Comparison of ENCODE assay signal across 39 cellular contexts in genomic region chr7:57182031-57182430, GRCh38. TPM values are rescaled to one million over a fixed set of nuclear protein-coding genes. Genes with fewer than 3 reads are reported as not detected.
"Had no signal": no experiment of that assay in that cellular context is flagged by ENCODE, and none has a peak within 500 bp of the region (broad histone marks: within the 10 kb centered on the region; RNA-seq: fewer than 3 reads in every experiment).

No MANE protein-coding gene starts in this region.

- H3K27me3 ChIP-seq: adrenal gland, body of pancreas, brain microvascular endothelial cell, breast epithelium had no signal

- ATAC-seq: activated CD8-positive, alpha-beta T cell treated with anti-CD3 and anti-CD28 coated beads for 36 hours; activated naive CD4-positive, alpha-beta T cell treated with anti-CD3 and anti-CD28 coated beads, Interleukin-2, amount 50 U/mL, for 72 hours; activated T-cell treated with anti-CD3 and anti-CD28 coated beads, Interleukin-2, amount 50 U/mL, for 4 hours; activated T-cell treated with anti-CD3 and anti-CD28 coated beads, Interleukin-2, amount 50 U/mL, for 72 hours; activated T-helper 17 cell treated with anti-CD3 and anti-CD28 coated beads, Interleukin-2, amount 50 U/mL, for 72 hours; body of pancreas had no signal

- H3K4me1 ChIP-seq: adrenal gland, body of pancreas, breast epithelium had no signal

- H3K4me3 Mint-ChIP-seq: activated B cell treated with CpG ODN at 0.5 μM for 24 hours; activated CD4-positive, alpha-beta memory T cell treated with anti-CD3 and anti-CD28 coated beads for 36 hours; activated CD4-positive, alpha-beta T cell treated with anti-CD3 and anti-CD28 coated beads, Interleukin-2, amount 10 ng/mL, durations not matched to agents 24 days and 14 days; activated CD8-positive, alpha-beta T cell treated with anti-CD3 and anti-CD28 coated beads for 36 hours; activated naive CD4-positive, alpha-beta T cell treated with anti-CD3 and anti-CD28 coated beads for 36 hours; activated naive CD8-positive, alpha-beta T cell treated with anti-CD3 and anti-CD28 coated beads for 36 hours; activated T-cell treated with anti-CD3 and anti-CD28 coated beads, Interleukin-2, amount 50 U/mL, for 4 hours; activated T-cell treated with anti-CD3 and anti-CD28 coated beads, Interleukin-2, amount 50 U/mL, for 72 hours; activated T-helper 1 cell treated with anti-CD3 and anti-CD28 coated beads, Interleukin-12 subunit alpha, Interleukin-12 subunit beta, Interleukin-2, Interleukin-4 antibody, amounts not matched to agents 30 ng/mL and 10 ng/mL and 1 ng/mL, durations not matched to agents 14 hours and 24 hours and 36 hours; activated T-helper 17 cell treated with anti-CD3 and anti-CD28 coated beads, Interleukin-2, amount 50 U/mL, for 72 hours; central memory CD8-positive, alpha-beta T cell; T-helper 1 cell treated with Interleukin-12 subunit alpha and Interleukin-12 subunit beta and Interleukin-4 antibody, amounts not matched to agents 30 μg/mL and 1 μg/mL, for 36 hours; T-helper 2 cell treated with Interferon-gamma antibody and Interleukin-4, amounts not matched to agents 5 μg/mL and 100 μg/mL, for 36 hours had no signal

- H3K27me3 Mint-ChIP-seq: activated B cell treated with CpG ODN at 0.5 μM for 24 hours; activated CD4-positive, alpha-beta memory T cell treated with anti-CD3 and anti-CD28 coated beads for 36 hours; activated CD4-positive, alpha-beta T cell treated with anti-CD3 and anti-CD28 coated beads, Interleukin-2, amount 10 ng/mL, durations not matched to agents 24 days and 14 days; activated CD8-positive, alpha-beta T cell treated with anti-CD3 and anti-CD28 coated beads for 36 hours; activated naive CD8-positive, alpha-beta T cell treated with anti-CD3 and anti-CD28 coated beads for 36 hours; activated T-helper 17 cell treated with anti-CD3 and anti-CD28 coated beads, Interleukin-2, amount 50 U/mL, for 72 hours; central memory CD8-positive, alpha-beta T cell had no signal

- H3K36me3 ChIP-seq: adrenal gland, brain microvascular endothelial cell, breast epithelium had no signal

- H3K27ac ChIP-seq: adrenal gland, body of pancreas, brain microvascular endothelial cell, breast epithelium, VCaP had no signal

- H3K36me3 Mint-ChIP-seq: activated CD4-positive, alpha-beta memory T cell treated with anti-CD3 and anti-CD28 coated beads for 36 hours; activated naive CD8-positive, alpha-beta T cell treated with anti-CD3 and anti-CD28 coated beads for 36 hours had no signal

- DNase-seq: activated CD4-positive, alpha-beta memory T cell treated with anti-CD3 and anti-CD28 coated beads for 36 hours; activated CD4-positive, alpha-beta T cell treated with anti-CD3 and anti-CD28 coated beads for 4 hours; activated CD4-positive, alpha-beta T cell treated with anti-CD3 and anti-CD28 coated beads, Interleukin-2, amount 10 ng/mL, durations not matched to agents 24 days and 14 days; activated CD4-positive, alpha-beta T cell treated with anti-CD3 and anti-CD28 coated beads, Interleukin-2, amount 50 U/mL, for 1 hour; activated CD4-positive, alpha-beta T cell treated with anti-CD3 and anti-CD28 coated beads, Interleukin-2, amount 50 U/mL, for 4 hours; activated CD4-positive, CD25-positive, alpha-beta regulatory T cell treated with anti-CD3 and anti-CD28 coated beads, Interleukin-2, amount 50 U/mL, for 72 hours; activated CD8-positive, alpha-beta memory T cell treated with anti-CD3 and anti-CD28 coated beads, Interleukin-2, amount 50 U/mL, for 4 hours; activated CD8-positive, alpha-beta T cell treated with anti-CD3 and anti-CD28 coated beads for 36 hours; activated effector memory CD4-positive, alpha-beta T cell treated with anti-CD3 and anti-CD28 coated beads, Interleukin-2, amount 50 U/mL, for 16 hours; activated gamma-delta T cell treated with Interleukin-2 at 50 U/mL for 16 hours; activated naive CD4-positive, alpha-beta T cell; activated naive CD4-positive, alpha-beta T cell treated with anti-CD3 and anti-CD28 coated beads for 36 hours; activated naive CD4-positive, alpha-beta T cell treated with anti-CD3 and anti-CD28 coated beads, Interleukin-2, amount 50 U/mL, for 16 hours; activated naive CD8-positive, alpha-beta T cell treated with anti-CD3 and anti-CD28 coated beads for 36 hours; activated T-cell treated with anti-CD3 and anti-CD28 coated beads for 4 hours; activated T-cell treated with anti-CD3 and anti-CD28 coated beads, Interleukin-2, amount 50 U/mL, for 1 hour; activated T-cell treated with anti-CD3 and anti-CD28 coated beads, Interleukin-2, amount 50 U/mL, for 4 hours; activated T-cell treated with anti-CD3 and anti-CD28 coated beads, Interleukin-2, amount 50 U/mL, for 72 hours; adrenal gland; amniotic stem cell; aorta; body of pancreas; brain microvascular endothelial cell; caudate nucleus; cerebellar nuclear complex; T-helper 1 cell; T-helper 2 cell; T-helper 9 cell had no signal

- H3K27ac Mint-ChIP-seq: activated B cell treated with CpG ODN at 0.5 μM for 24 hours; activated CD4-positive, alpha-beta memory T cell treated with anti-CD3 and anti-CD28 coated beads for 36 hours; activated CD4-positive, alpha-beta T cell treated with anti-CD3 and anti-CD28 coated beads, Interleukin-2, amount 10 ng/mL, durations not matched to agents 24 days and 14 days; activated CD8-positive, alpha-beta T cell treated with anti-CD3 and anti-CD28 coated beads for 36 hours; activated naive CD4-positive, alpha-beta T cell treated with anti-CD3 and anti-CD28 coated beads for 36 hours; activated naive CD4-positive, alpha-beta T cell treated with anti-CD3 and anti-CD28 coated beads, Interleukin-2, amount 50 U/mL, for 72 hours; activated naive CD8-positive, alpha-beta T cell treated with anti-CD3 and anti-CD28 coated beads for 36 hours; activated T-cell treated with anti-CD3 and anti-CD28 coated beads, Interleukin-2, amount 50 U/mL, for 72 hours; activated T-helper 1 cell treated with anti-CD3 and anti-CD28 coated beads, Interleukin-12 subunit alpha, Interleukin-12 subunit beta, Interleukin-2, Interleukin-4 antibody, amounts not matched to agents 30 ng/mL and 10 ng/mL and 1 ng/mL, durations not matched to agents 14 hours and 24 hours and 36 hours; activated T-helper 17 cell treated with anti-CD3 and anti-CD28 coated beads, Interleukin-2, amount 50 U/mL, for 72 hours; T-helper 1 cell treated with Interleukin-12 subunit alpha and Interleukin-12 subunit beta and Interleukin-4 antibody, amounts not matched to agents 30 μg/mL and 1 μg/mL, for 36 hours; T-helper 2 cell treated with Interferon-gamma antibody and Interleukin-4, amounts not matched to agents 5 μg/mL and 100 μg/mL, for 36 hours had no signal

- H3K4me1 Mint-ChIP-seq: activated B cell treated with CpG ODN at 0.5 μM for 24 hours; activated CD4-positive, alpha-beta T cell treated with anti-CD3 and anti-CD28 coated beads, Interleukin-2, amount 10 ng/mL, durations not matched to agents 24 days and 14 days; activated naive CD8-positive, alpha-beta T cell treated with anti-CD3 and anti-CD28 coated beads for 36 hours; activated T-helper 17 cell treated with anti-CD3 and anti-CD28 coated beads, Interleukin-2, amount 50 U/mL, for 72 hours; central memory CD8-positive, alpha-beta T cell had no signal

- H3K4me3 ChIP-seq: adrenal gland, body of pancreas, breast epithelium had no signal

RNA-seq across cellular contexts. Expression of gene ZNF479, which starts 49.8 kb away (rescaled TPM):
- total RNA-seq: activated B cell treated with CpG ODN at 0.5 μM for 24 hours; activated CD4-positive, alpha-beta memory T cell treated with anti-CD3 and anti-CD28 coated beads for 36 hours; activated CD4-positive, alpha-beta T cell treated with anti-CD3 and anti-CD28 coated beads, Interleukin-2, amount 10 ng/mL, durations not matched to agents 24 days and 14 days; activated CD8-positive, alpha-beta memory T cell treated with anti-CD3 and anti-CD28 coated beads for 36 hours; activated CD8-positive, alpha-beta T cell treated with anti-CD3 and anti-CD28 coated beads for 36 hours; activated naive CD4-positive, alpha-beta T cell treated with anti-CD3 and anti-CD28 coated beads for 36 hours; activated naive CD4-positive, alpha-beta T cell treated with anti-CD3 and anti-CD28 coated beads, Interleukin-2, amount 50 U/mL, for 72 hours; activated naive CD8-positive, alpha-beta T cell treated with anti-CD3 and anti-CD28 coated beads for 36 hours; activated T-cell treated with anti-CD3 and anti-CD28 coated beads, Interleukin-2, amount 50 U/mL, for 4 hours; activated T-cell treated with anti-CD3 and anti-CD28 coated beads, Interleukin-2, amount 50 U/mL, for 72 hours; activated T-helper 1 cell treated with anti-CD3 and anti-CD28 coated beads, Interleukin-12 subunit alpha, Interleukin-12 subunit beta, Interleukin-2, Interleukin-4 antibody, amounts not matched to agents 30 ng/mL and 10 ng/mL and 1 ng/mL, durations not matched to agents 14 hours and 24 hours and 36 hours; activated T-helper 17 cell treated with anti-CD3 and anti-CD28 coated beads, Interleukin-2, amount 50 U/mL, for 72 hours; adrenal gland; aorta; astrocyte; body of pancreas; breast epithelium had no signal
